ENCODE assay signal across 26 cellular contexts in the genomic region with DNA sequence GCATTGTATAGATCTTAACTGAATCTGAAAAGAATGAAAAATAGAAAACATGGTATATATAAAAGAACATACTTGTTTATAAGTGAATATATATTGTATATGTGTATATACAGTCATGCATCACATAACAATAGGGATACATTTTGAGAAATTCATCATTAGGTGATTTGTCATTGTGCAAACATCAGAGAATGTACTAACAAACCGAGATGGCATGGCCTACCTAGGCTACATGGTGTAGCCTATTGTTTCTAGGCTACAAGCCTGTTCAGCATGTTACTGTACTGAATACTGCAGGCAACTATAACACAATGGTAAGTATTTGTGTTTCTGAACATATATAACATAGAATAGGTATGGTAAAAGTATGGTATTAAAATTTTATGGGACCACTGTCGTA.
"Had no signal": no experiment of that assay in that cellular context is flagged by ENCODE, and none has a peak within 500 bp of the region (broad histone marks: within the 10 kb centered on the region; RNA-seq: fewer than 3 reads in every experiment).

No MANE protein-coding gene starts in this region.

- DNase-seq: colonic mucosa; cortex of kidney; dermis blood vessel endothelial cell; dorsolateral prefrontal cortex; effector CD4-positive, alpha-beta T cell; effector CD8-positive, alpha-beta T cell; effector memory CD4-positive, alpha-beta T cell; effector memory CD8-positive, alpha-beta T cell; endodermal cell; erythroblast; esophagus squamous epithelium; foreskin fibroblast; foreskin keratinocyte; foreskin melanocyte; gastrocnemius medialis; glutamatergic neuron; head of caudate nucleus; heart left ventricle; heart right ventricle had no signal

- H3K9me3 ChIP-seq: colonic mucosa, esophagus muscularis mucosa, esophagus squamous epithelium, gastrocnemius medialis, gastroesophageal sphincter, heart left ventricle, heart right ventricle had no signal

- H3K27ac ChIP-seq: colonic mucosa, coronary artery, dorsolateral prefrontal cortex, epithelial cell of prostate, esophagus muscularis mucosa, esophagus squamous epithelium, foreskin keratinocyte, gastrocnemius medialis, gastroesophageal sphincter, heart left ventricle, heart right ventricle had no signal

- H3K27me3 ChIP-seq: colonic mucosa, dorsolateral prefrontal cortex, esophagus muscularis mucosa, esophagus squamous epithelium, foreskin keratinocyte, gastrocnemius medialis, gastroesophageal sphincter, heart left ventricle, heart right ventricle had no signal

- H3K36me3 ChIP-seq: colonic mucosa, esophagus muscularis mucosa, esophagus squamous epithelium, gastrocnemius medialis, gastroesophageal sphincter, heart left ventricle, heart right ventricle had no signal

- H3K4me3 ChIP-seq: colonic mucosa, coronary artery, dorsolateral prefrontal cortex, esophagus muscularis mucosa, esophagus squamous epithelium, gastrocnemius medialis, gastroesophageal sphincter, heart left ventricle, heart right ventricle had no signal

- H3K4me1 ChIP-seq: colonic mucosa, esophagus squamous epithelium, gastrocnemius medialis, gastroesophageal sphincter had no signal

- ATAC-seq: effector memory CD8-positive, alpha-beta T cell; foreskin keratinocyte; gastrocnemius medialis; gastroesophageal sphincter; heart left ventricle; heart right ventricle had no signal

- FAIRE-seq: endometrium, endothelial cell of umbilical vein, frontal cortex had no signal
